ENCODE assay signal across 1 cellular context in the genomic region with DNA sequence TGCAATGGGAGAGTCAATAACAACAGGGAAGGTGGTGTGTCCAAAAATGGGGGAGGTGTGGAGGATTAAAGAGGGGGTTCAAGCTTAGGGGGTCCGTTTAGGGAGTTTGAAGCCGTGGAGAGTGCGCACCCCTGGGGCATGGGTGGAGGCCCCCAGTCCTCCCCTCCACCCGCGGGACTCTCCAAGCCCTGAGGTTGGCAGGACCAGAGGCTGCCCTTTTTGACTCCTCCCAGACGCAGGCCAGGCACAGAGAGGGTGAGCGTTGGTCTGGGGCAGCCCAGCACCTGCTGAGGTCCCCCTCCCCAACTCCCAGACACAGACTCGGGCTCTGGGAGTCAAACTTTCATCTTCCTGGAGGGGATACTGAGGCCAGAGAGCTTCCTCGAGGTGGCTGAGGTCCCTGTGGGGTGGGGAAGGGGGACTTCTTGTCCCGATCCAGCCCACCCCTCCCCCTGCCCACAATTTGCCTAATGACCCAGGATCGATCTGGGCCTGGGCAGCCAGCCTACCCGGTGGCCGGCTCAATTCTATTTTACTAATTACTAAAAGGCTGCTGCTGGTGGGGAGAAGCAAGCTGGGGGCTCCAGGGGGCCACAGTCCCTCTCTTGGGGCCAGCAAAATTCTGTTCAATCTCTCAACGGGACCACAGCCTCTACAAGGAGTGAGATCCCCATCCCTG.
TF ChIP-seq lines count a peak whose summit lies in the region.

No MANE protein-coding gene starts in this region.

TF ChIP-seq in H1, 55 proteins besides CTCF, POLR2A, EP300 and RAD21:
- TF ChIP-seq ZNF274 (IDR thresholded peaks at IDR 0.05; ENCODE audit: borderline replicate concordance, extremely low read depth, low read length): no peak
- TF ChIP-seq RNF2 (IDR thresholded peaks at IDR 0.05; ENCODE audit: borderline replicate concordance, low read depth, low read length, missing control alignments, poor library complexity, severe bottlenecking): peak; percentile 4
